8 cellular contexts compared by ENCODE assay signal in genomic region chr4:38177035-38177791, GRCh38.
DNase-seq lines count a peak whose midpoint lies in the region; ATAC-seq and TF ChIP-seq lines count a peak whose summit lies in the region.

No MANE protein-coding gene starts in this region.

- H3K36me3 Mint-ChIP-seq in endothelial cell (ENCODE audit: low read depth, unreplicated experiment), result peaks cover 4% of the 10 kb centered on the region

- no peaks in the 10 kb centered on the region for H3K9me3 Mint-ChIP-seq in endothelial cell (ENCODE audit: unreplicated experiment)

- no peaks in the 10 kb centered on the region for H3K36me3 ChIP-seq in H7 (replicated peaks; ENCODE audit: control insufficient read depth, insufficient read depth, low read length)

- peak overlapping the region; percentile 57 for H3K27ac Mint-ChIP-seq in endothelial cell (ENCODE audit: unreplicated experiment)

- TF ChIP-seq POLR2A in lower leg skin (IDR thresholded peaks at IDR 0.05), result no peak

- DNase-seq in activated CD4-positive, alpha-beta T cell treated with anti-CD3 and anti-CD28 coated beads, Interleukin-2, amount 50 U/mL, for 48 hours, result peak; percentile 45 to 60
- DNase-seq in endothelial cell (ENCODE audit: low spot score) (no peak), sciatic nerve (ENCODE audit: low spot score) (no peak), medulla oblongata (ENCODE audit: extremely low spot score) (no peak), lower leg skin (ENCODE audit: low spot score in 2 of 2) (no peak), H7 (no peak)

- H3K4me1 Mint-ChIP-seq in endothelial cell (ENCODE audit: unreplicated experiment), result peaks cover 19% of the 10 kb centered on the region

- H3K27me3 ChIP-seq in H7 (ENCODE audit: control insufficient read depth, insufficient read depth, low read length), result no peaks in the 10 kb centered on the region

- no peaks in the 10 kb centered on the region for H3K27me3 Mint-ChIP-seq in endothelial cell (ENCODE audit: unreplicated experiment)

- no peak overlapping the region for H3K4me3 Mint-ChIP-seq in endothelial cell (ENCODE audit: unreplicated experiment)

- ATAC-seq in GM18909 (IDR thresholded peaks at IDR 0.05; ENCODE audit: poor library complexity, unreplicated experiment) (peak; percentile 6), sciatic nerve (peak; percentile 53), GM19455 (IDR thresholded peaks at IDR 0.05; ENCODE audit: unreplicated experiment) (no peak)

- intact Hi-C loops in sciatic nerve (cut with DNase I), result no loop called here
- intact Hi-C loops in lower leg skin (cut with DNase I; ENCODE audit: low total_unique reads), result loop anchor here (5.0 to 10.0 kb wide), 2 partner anchors 112 to 500 kb away; no protein-coding TSS in a partner anchor

- H3K4me3 ChIP-seq in lower leg skin (ENCODE audit: low read depth, poor library complexity, severe bottlenecking) (no peak overlapping the region), H7 (ENCODE audit: insufficient read depth, low read depth, low read length) (no peak overlapping the region)

- TF ChIP-seq CTCF in endothelial cell (IDR thresholded peaks at IDR 0.05; ENCODE audit: unreplicated experiment), result no peak
- no peak for TF ChIP-seq CTCF in lower leg skin (IDR thresholded peaks at IDR 0.05)

- WGBS in lower leg skin, 2 donors, result 23 to 32% methylated on average over 13 of the region's 13 CpGs

Comparison
In these comparisons a context has a peak if more than half of its experiments do, and no peak if none do; other contexts are left out.
1. DNase-seq: peak in activated CD4-positive, alpha-beta T cell treated with anti-CD3 and anti-CD28 coated beads, Interleukin-2, amount 50 U/mL, for 48 hours (2 of 2); none in endothelial cell (single experiment), sciatic nerve (single experiment), medulla oblongata (single experiment), lower leg skin (0 of 2) and H7 (single experiment).